Comparison of ENCODE assay signal across 23 cellular contexts in the genomic region with DNA sequence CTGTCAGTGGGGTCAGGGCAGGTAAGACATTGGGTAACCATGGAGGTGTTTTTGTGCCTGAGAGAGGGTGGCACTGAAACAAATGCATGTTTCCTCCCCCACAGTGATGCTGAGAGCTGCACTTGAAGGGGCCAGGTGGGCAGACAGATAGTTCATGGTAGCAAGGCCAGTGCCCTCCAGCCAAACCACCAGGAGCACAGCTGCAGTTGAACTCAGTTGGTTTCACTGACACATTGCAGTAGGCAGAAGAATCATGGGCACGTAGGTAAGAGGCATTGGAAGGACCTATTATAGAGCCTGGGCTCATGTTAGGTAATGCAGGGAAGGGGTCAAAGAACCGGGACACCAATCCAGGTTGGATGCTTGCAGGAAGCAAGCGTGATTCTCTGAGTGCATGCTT.
"Had no signal": no experiment of that assay in that cellular context is flagged by ENCODE, and none has a peak within 500 bp of the region (broad histone marks: within the 10 kb centered on the region; RNA-seq: fewer than 3 reads in every experiment).

No MANE protein-coding gene starts in this region.

- H3K27ac ChIP-seq: coronary artery, lower lobe of right lung, psoas muscle, skin epidermis, spleen, testis, tibial artery had no signal

- H3K27me3 ChIP-seq: testis had no signal

- H3K4me3 ChIP-seq: coronary artery, lower lobe of right lung, psoas muscle, skin epidermis, spleen, testis, tibial artery had no signal

- H3K9me3 ChIP-seq: lower lobe of right lung, psoas muscle, spleen, testis, tibial artery had no signal

- H3K4me1 Mint-ChIP-seq: immature natural killer cell; natural killer cell; stimulated activated memory B cell treated with anti-CD40 and anti-IgM and Interleukin-4, amounts not matched to agents 10 μg/mL and 1 μg/mL and 100 μg/mL, for 72 hours had no signal

- H3K4me1 ChIP-seq: lower lobe of right lung, psoas muscle, spleen, testis, tibial artery had no signal

- ATAC-seq: effector memory CD8-positive, alpha-beta T cell; left ventricle myocardium superior; lower lobe of right lung; natural killer cell; psoas muscle; right cardiac atrium; stimulated activated memory B cell treated with anti-CD40 and anti-IgM and Interleukin-4, amounts not matched to agents 10 μg/mL and 1 μg/mL and 100 μg/mL, for 72 hours; stimulated activated naive CD8-positive, alpha-beta T cell treated with anti-CD3 and anti-CD28 coated beads, Interleukin-15, Interleukin-2, amounts not matched to agents 100 U/mL and 50 U/mL, for 24 hours had no signal

- H3K4me3 Mint-ChIP-seq: effector memory CD8-positive, alpha-beta T cell; immature natural killer cell; natural killer cell; stimulated activated memory B cell treated with anti-CD40 and anti-IgM and Interleukin-4, amounts not matched to agents 10 μg/mL and 1 μg/mL and 100 μg/mL, for 72 hours; type B pancreatic cell had no signal

- H3K9me3 Mint-ChIP-seq: effector memory CD8-positive, alpha-beta T cell; immature natural killer cell; natural killer cell; stimulated activated memory B cell treated with anti-CD40 and anti-IgM and Interleukin-4, amounts not matched to agents 10 μg/mL and 1 μg/mL and 100 μg/mL, for 72 hours; type B pancreatic cell had no signal

- H3K36me3 ChIP-seq: lower lobe of right lung, spleen, tibial artery had no signal

- FAIRE-seq: endometrium, frontal cortex, keratinocyte had no signal

- DNase-seq: dermis blood vessel endothelial cell; effector memory CD8-positive, alpha-beta T cell; erythroblast; hypothalamus; immature natural killer cell; left ventricle myocardium superior; lower lobe of right lung; natural killer cell; psoas muscle; right cardiac atrium; spleen; stimulated activated CD4-positive, alpha-beta T cell treated with anti-CD3 and anti-CD28 coated beads, Interleukin-4, amount 100 ng/mL, for 4 hours; stimulated activated naive CD8-positive, alpha-beta T cell treated with anti-CD3 and anti-CD28 coated beads, Interleukin-15, Interleukin-2, amounts not matched to agents 100 U/mL and 50 U/mL, for 24 hours; substantia nigra; testis; tibial artery had no signal

- H3K27ac Mint-ChIP-seq: effector memory CD8-positive, alpha-beta T cell; immature natural killer cell; natural killer cell; stimulated activated memory B cell treated with anti-CD40 and anti-IgM and Interleukin-4, amounts not matched to agents 10 μg/mL and 1 μg/mL and 100 μg/mL, for 72 hours; type B pancreatic cell had no signal

- H3K36me3 Mint-ChIP-seq: immature natural killer cell; natural killer cell; stimulated activated memory B cell treated with anti-CD40 and anti-IgM and Interleukin-4, amounts not matched to agents 10 μg/mL and 1 μg/mL and 100 μg/mL, for 72 hours; type B pancreatic cell had no signal
